Comparison of ENCODE assay signal across 8 cellular contexts in genomic region chr2:216216951-216217903, GRCh38.
A peak's percentile ranks its signal among the peaks of the same experiment; 100 is the strongest.
DNase-seq lines count a peak whose midpoint lies in the region; ATAC-seq and TF ChIP-seq lines count a peak whose summit lies in the region.

No MANE protein-coding gene starts in this region.

- ATAC-seq in GM19467 (IDR thresholded peaks at IDR 0.05; ENCODE audit: unreplicated experiment) (no peak), GM21576 (IDR thresholded peaks at IDR 0.05; ENCODE audit: unreplicated experiment) (no peak)

- H3K4me3 ChIP-seq in dorsolateral prefrontal cortex: no peak overlapping the region

- no peak overlapping the region for H3K27ac ChIP-seq in dorsolateral prefrontal cortex

- no peaks in the 10 kb centered on the region for H3K36me3 Mint-ChIP-seq in mesothelial cell of epicardium

- no peak overlapping the region for H3K4me3 Mint-ChIP-seq in mesothelial cell of epicardium

- in situ Hi-C loops in G401 (cut with HindIII; ENCODE audit: low sequenced_read_pairs): no loop called here

- H3K27me3 Mint-ChIP-seq in mesothelial cell of epicardium (ENCODE audit: low read depth): no peaks in the 10 kb centered on the region

- H3K9me3 Mint-ChIP-seq in mesothelial cell of epicardium: no peaks in the 10 kb centered on the region

- H3K27ac Mint-ChIP-seq in mesothelial cell of epicardium: peak overlapping the region; percentile 14

- peak; percentile 26 for DNase-seq in GM04503 (ENCODE audit: low read depth)
- peak; percentile 95 for DNase-seq in HT1080 (ENCODE audit: low read depth)
- peak; percentile 61 for DNase-seq in amniotic epithelial cell (ENCODE audit: low read depth)
- no peak for DNase-seq in mesothelial cell of epicardium (ENCODE audit: low spot score in 2 of 2, unreplicated experiment in 2 of 2)
- DNase-seq in dorsolateral prefrontal cortex: no peak
- DNase-seq in G401 (ENCODE audit: low spot score): no peak

- no peak for TF ChIP-seq CTCF in mesothelial cell of epicardium (IDR thresholded peaks at IDR 0.05; ENCODE audit: unreplicated experiment)
- no peak for TF ChIP-seq CTCF in dorsolateral prefrontal cortex (IDR thresholded peaks at IDR 0.05 in 54 of 56, conservative IDR thresholded peaks at IDR 0.05 in 2 of 56; ENCODE audit: low read depth in 1 of 56, partially characterized antibody in 56 of 56)

- H3K4me1 Mint-ChIP-seq in mesothelial cell of epicardium: peaks cover 8% of the 10 kb centered on the region

- intact Hi-C loops in dorsolateral prefrontal cortex (cut with DNase I): no loop called here

- no peaks in the 10 kb centered on the region for H3K27me3 ChIP-seq in dorsolateral prefrontal cortex

Comparison
In these comparisons a context has a peak if more than half of its experiments do, and no peak if none do; other contexts are left out.
1. DNase-seq: peak in GM04503 (single experiment), HT1080 (single experiment) and amniotic epithelial cell (single experiment); none in mesothelial cell of epicardium (0 of 2), dorsolateral prefrontal cortex (0 of 10) and G401 (single experiment).